In genomic region chr20:50534567-50534966, GRCh38 we compare ENCODE assay signal across 13 cellular contexts. TPM values are rescaled to one million over a fixed set of nuclear protein-coding genes. Genes with fewer than 3 reads are reported as not detected.
DNase-seq lines count a peak whose midpoint lies in the region; ATAC-seq and TF ChIP-seq lines count a peak whose summit lies in the region.
"Had no signal": no experiment of that assay in that cellular context is flagged by ENCODE, and none has a peak within 500 bp of the region (broad histone marks: within the 10 kb centered on the region; RNA-seq: fewer than 3 reads in every experiment).

No MANE protein-coding gene starts in this region.

- TF ChIP-seq CTCF in BJ (IDR thresholded peaks at IDR 0.05; ENCODE audit: insufficient read depth, low read depth, low read length) = no peak
- TF ChIP-seq CTCF in NB4 (IDR thresholded peaks at IDR 0.05; ENCODE audit: low read depth, low read length) = no peak
- TF ChIP-seq CTCF in esophagus muscularis mucosa (IDR thresholded peaks at IDR 0.05) = no peak
- no peak for TF ChIP-seq CTCF in parathyroid adenoma (IDR thresholded peaks at IDR 0.05)

- H2BK5ac ChIP-seq in neuronal stem cell (ENCODE audit: low read length) = no peak overlapping the region

- 50% methylated on average over 1 of the region's 1 CpG for WGBS in esophagus muscularis mucosa
- WGBS in neuronal stem cell (ENCODE audit: extremely low coverage in 2 of 2, insufficient read length in 2 of 2, insufficient replicate concordance in 1 of 2), 2 donors = no CpG with 5 or more reads among the region's 1 CpG

- H3K4ac ChIP-seq in neuronal stem cell (ENCODE audit: low read length) = no peak overlapping the region

- TF ChIP-seq POLR2A in NB4 (IDR thresholded peaks at IDR 0.05; ENCODE audit: extremely low read depth, insufficient read length) = no peak
- TF ChIP-seq POLR2A in esophagus muscularis mucosa (IDR thresholded peaks at IDR 0.05; ENCODE audit: low read depth) = no peak

- ATAC-seq in GM21529 (IDR thresholded peaks at IDR 0.05; ENCODE audit: unreplicated experiment) = no peak
- ATAC-seq: esophagus mucosa had no signal

- no peak overlapping the region for H3K4me2 ChIP-seq in parathyroid adenoma (ENCODE audit: low read length)
- no peak overlapping the region for H3K4me2 ChIP-seq in neuronal stem cell (ENCODE audit: insufficient read depth, low read length, poor library complexity, severe bottlenecking)

- H2BK12ac ChIP-seq in neuronal stem cell (ENCODE audit: low read length) = no peak overlapping the region

- H3K79me2 ChIP-seq in parathyroid adenoma = peaks cover 60% of the 10 kb centered on the region

- no peaks in the 10 kb centered on the region for H3K9me3 ChIP-seq in esophagus muscularis mucosa
- no peaks in the 10 kb centered on the region for H3K9me3 ChIP-seq in parathyroid adenoma (ENCODE audit: control insufficient read depth, low read length)
- H3K9me3 ChIP-seq in neuronal stem cell (replicated peaks in 1 of 2; ENCODE audit: control insufficient read depth in 2 of 2, insufficient read depth in 1 of 2, low read depth in 1 of 2, low read length in 2 of 2) = no peaks in the 10 kb centered on the region
- H3K9me3 ChIP-seq: pancreas, testis had no signal

- no peak overlapping the region for H2AFZ ChIP-seq in parathyroid adenoma
- H2AFZ ChIP-seq in neuronal stem cell (ENCODE audit: low read length) = no peak overlapping the region

- no peak for TF ChIP-seq EP300 in esophagus muscularis mucosa (IDR thresholded peaks at IDR 0.05)

- no peak overlapping the region for H3K14ac ChIP-seq in neuronal stem cell (ENCODE audit: low read length)

- CTCF ChIA-PET in BJ (lab: Yijun Ruan, JAX) = interaction anchor here (1.0 kb wide), 1 partner anchor 40 kb away, joined by 4 read pairs; no protein-coding TSS in a partner anchor

- H2BK15ac ChIP-seq in neuronal stem cell (ENCODE audit: low read length) = no peak overlapping the region

- H3K4me3 ChIP-seq in BJ (ENCODE audit: low read depth, low read length) = no peak overlapping the region
- H3K4me3 ChIP-seq in NB4 (ENCODE audit: low read depth, low read length) = no peak overlapping the region
- H3K4me3 ChIP-seq in esophagus muscularis mucosa = no peak overlapping the region
- no peak overlapping the region for H3K4me3 ChIP-seq in parathyroid adenoma (ENCODE audit: low read depth, low read length)
- no peak overlapping the region for H3K4me3 ChIP-seq in neuronal stem cell (ENCODE audit: low read length in 2 of 2)
- H3K4me3 ChIP-seq: pancreas, testis had no signal

- H4K8ac ChIP-seq in neuronal stem cell (ENCODE audit: low read depth, low read length) = no peak overlapping the region

- no peaks in the 10 kb centered on the region for H3K36me3 ChIP-seq in BJ (ENCODE audit: control insufficient read depth, insufficient read depth, low read length)
- no peaks in the 10 kb centered on the region for H3K36me3 ChIP-seq in esophagus muscularis mucosa
- no peaks in the 10 kb centered on the region for H3K36me3 ChIP-seq in parathyroid adenoma (ENCODE audit: control insufficient read depth, insufficient read depth, low read length)
- H3K36me3 ChIP-seq in neuronal stem cell (replicated peaks in 1 of 2; ENCODE audit: control insufficient read depth in 2 of 2, insufficient read depth in 2 of 2, low read length in 2 of 2) = no peaks in the 10 kb centered on the region
- H3K36me3 ChIP-seq: pancreas had no signal

- DNase-seq in BJ (ENCODE audit: low read depth) (peak; percentile 49), NB4 (ENCODE audit: low read depth) (peak; percentile 31), esophagus muscularis mucosa (ENCODE audit: extremely low spot score) (no peak), neuronal stem cell (ENCODE audit: low spot score) (no peak), NCI-H128 (lab: John Stamatoyannopoulos, UW; ENCODE audit: unreplicated experiment) (no peak), NCI-H524 treated with DMSO at 0.1 percent for 48 hours (lab: John Stamatoyannopoulos, UW) (no peak)
- DNase-seq: NCI-H1694 treated with DMSO at 0.1 percent for 48 hours, OCI-M1, pancreas, testis had no signal

- no peak overlapping the region for H2AK5ac ChIP-seq in neuronal stem cell (ENCODE audit: low read depth, low read length)

- peak overlapping the region; percentile 18 to 59 (median 36) for H3K27ac ChIP-seq in esophagus muscularis mucosa (replicated peaks in 1 of 4)
- peak overlapping the region; percentile 98 for H3K27ac ChIP-seq in parathyroid adenoma
- H3K27ac ChIP-seq in neuronal stem cell (replicated peaks; ENCODE audit: low read length) = no peak overlapping the region
- H3K27ac ChIP-seq: pancreas, testis had no signal

- H3K9ac ChIP-seq in parathyroid adenoma (no peak overlapping the region), neuronal stem cell (ENCODE audit: low read depth, low read length, poor library complexity) (no peak overlapping the region)

- no peaks in the 10 kb centered on the region for H3K79me1 ChIP-seq in neuronal stem cell (ENCODE audit: low read depth, low read length)

- no peak overlapping the region for H3K23ac ChIP-seq in neuronal stem cell (ENCODE audit: low read depth, low read length, poor library complexity)

- H3K27me3 ChIP-seq in BJ (ENCODE audit: control insufficient read depth, insufficient read depth, low read length) (no peaks in the 10 kb centered on the region), esophagus muscularis mucosa (no peaks in the 10 kb centered on the region), parathyroid adenoma (ENCODE audit: control insufficient read depth, insufficient read depth, low read length) (no peaks in the 10 kb centered on the region), neuronal stem cell (ENCODE audit: control insufficient read depth in 3 of 3, insufficient read depth in 3 of 3, low read depth in 1 of 3, low read length in 3 of 3) (no peaks in the 10 kb centered on the region)
- H3K27me3 ChIP-seq: pancreas, testis had no signal

- no peak overlapping the region for H3K18ac ChIP-seq in neuronal stem cell (ENCODE audit: low read length)

- intact Hi-C loops in esophagus muscularis mucosa (cut with DNase I) = no loop called here

- H2BK120ac ChIP-seq in neuronal stem cell (ENCODE audit: low read depth, low read length) = no peak overlapping the region

- POLR2A ChIA-PET in BJ (lab: Charles Lee) = interaction anchor here (0.5 to 0.6 kb wide), 2 partner anchors 55 to 1763 kb away, joined by 3 to 7 read pairs; no protein-coding TSS in a partner anchor

- peaks cover 45 to 93% (median 91%) of the 10 kb centered on the region in 4 donors for H3K4me1 ChIP-seq in esophagus muscularis mucosa
- peaks cover 52% of the 10 kb centered on the region for H3K4me1 ChIP-seq in parathyroid adenoma
- peaks cover 0 to 8% of the 10 kb centered on the region in 2 donors for H3K4me1 ChIP-seq in neuronal stem cell (ENCODE audit: control insufficient read depth in 2 of 2, insufficient read depth in 1 of 2, low read depth in 1 of 2, low read length in 2 of 2)

- no peak overlapping the region for H4K91ac ChIP-seq in neuronal stem cell (ENCODE audit: low read depth, low read length, poor library complexity)

RNA-seq across cellular contexts. Expression of gene PTPN1, which starts 24.4 kb away (rescaled TPM):
- 16.2 and 19.4 TPM in 2 replicates for polyA plus RNA-seq in BJ (2011; rRNA removed)
- 15.4 and 17.6 TPM in 2 replicates for polyA minus RNA-seq in BJ (2011; rRNA and poly(A)+ RNA removed)
- 10 to 100 TPM; 21.2 to 49.0 (median 41.0) TPM for total RNA-seq in esophagus muscularis mucosa
- 30.8 TPM for polyA plus RNA-seq in neuronal stem cell (2013, experiment 1 of 2)
- polyA plus RNA-seq in neuronal stem cell (2013, experiment 2 of 2) = 29.7 TPM

Comparison
In these comparisons a context has a peak if more than half of its experiments do, and no peak if none do; other contexts are left out.
1. DNase-seq: peak in BJ (single experiment) and NB4 (single experiment); none in esophagus muscularis mucosa (single experiment), neuronal stem cell (single experiment), NCI-H128 (single experiment) and NCI-H524 treated with DMSO at 0.1 percent for 48 hours (single experiment).